ENCODE assay signal across 19 cellular contexts in genomic region chr12:124790650-124791400, GRCh38.
A peak's percentile ranks its signal among the peaks of the same experiment; 100 is the strongest.
DNase-seq lines count a peak whose midpoint lies in the region; FAIRE-seq and TF ChIP-seq lines count a peak whose summit lies in the region.
"Had no signal": no experiment of that assay in that cellular context is flagged by ENCODE, and none has a peak within 500 bp of the region (broad histone marks: within the 10 kb centered on the region; RNA-seq: fewer than 3 reads in every experiment).

No MANE protein-coding gene starts in this region.

- no peak overlapping the region for H2AFZ ChIP-seq in neuronal stem cell (ENCODE audit: low read length)
- H2AFZ ChIP-seq: GM23338 had no signal

- H3K4me3 ChIP-seq in left ventricle myocardium inferior, result no peak overlapping the region
- H3K4me3 ChIP-seq in right atrium auricular region, result no peak overlapping the region
- no peak overlapping the region for H3K4me3 ChIP-seq in neuronal stem cell (ENCODE audit: low read length in 2 of 2)
- no peak overlapping the region for H3K4me3 ChIP-seq in prostate gland
- no peak overlapping the region for H3K4me3 ChIP-seq in HAP-1
- H3K4me3 ChIP-seq: GM23338, SJSA1 had no signal

- in situ Hi-C loops in HAP-1 (cut with MboI; ENCODE audit: low sequenced_read_pairs), result no loop called here

- no peak overlapping the region for H3K14ac ChIP-seq in neuronal stem cell (ENCODE audit: low read length)

- peak overlapping the region; percentile 50 for H3K27ac ChIP-seq in left ventricle myocardium inferior (replicated peaks)
- H3K27ac ChIP-seq in right atrium auricular region, result no peak overlapping the region
- H3K27ac ChIP-seq in neuronal stem cell (replicated peaks; ENCODE audit: low read length), result no peak overlapping the region
- no peak overlapping the region for H3K27ac ChIP-seq in prostate gland
- H3K27ac ChIP-seq: SJSA1 had no signal

- H3K18ac ChIP-seq in neuronal stem cell (ENCODE audit: low read length), result peak overlapping the region; percentile 52

- H2BK12ac ChIP-seq in neuronal stem cell (ENCODE audit: low read length), result no peak overlapping the region

- H3K79me1 ChIP-seq in neuronal stem cell (ENCODE audit: low read depth, low read length), result no peaks in the 10 kb centered on the region

- H3K36me3 ChIP-seq in left ventricle myocardium inferior (peaks cover 9% of the 10 kb centered on the region), right atrium auricular region (no peaks in the 10 kb centered on the region), neuronal stem cell (replicated peaks in 1 of 2; ENCODE audit: control insufficient read depth in 2 of 2, insufficient read depth in 2 of 2, low read length in 2 of 2) (peaks cover 0 to 41% of the 10 kb centered on the region in 2 donors), prostate gland (no peaks in the 10 kb centered on the region), HAP-1 (replicated peaks) (peaks cover 56% of the 10 kb centered on the region)
- H3K36me3 ChIP-seq: SJSA1 had no signal

- H3K4me2 ChIP-seq in neuronal stem cell (ENCODE audit: insufficient read depth, low read length, poor library complexity, severe bottlenecking), result no peak overlapping the region
- H3K4me2 ChIP-seq: GM23338 had no signal

- peak overlapping the region; percentile 57 for H2AK5ac ChIP-seq in neuronal stem cell (ENCODE audit: low read depth, low read length)

- no peak overlapping the region for H3K4ac ChIP-seq in neuronal stem cell (ENCODE audit: low read length)

- TF ChIP-seq POLR2A in prostate gland (IDR thresholded peaks at IDR 0.05) (no peak), H54 (IDR thresholded peaks at IDR 0.05; ENCODE audit: low read depth, low read length) (no peak)

- H2BK120ac ChIP-seq in neuronal stem cell (ENCODE audit: low read depth, low read length), result no peak overlapping the region

- intact Hi-C loops in left ventricle myocardium inferior (cut with micrococcal nuclease) (no loop called here), prostate gland (cut with DNase I) (no loop called here)

- H2BK15ac ChIP-seq in neuronal stem cell (ENCODE audit: low read length), result no peak overlapping the region

- H3K9me3 ChIP-seq in left ventricle myocardium inferior (replicated peaks), result no peaks in the 10 kb centered on the region
- no peaks in the 10 kb centered on the region for H3K9me3 ChIP-seq in right atrium auricular region
- peaks cover 0 to 5% of the 10 kb centered on the region in 2 donors for H3K9me3 ChIP-seq in neuronal stem cell (replicated peaks in 1 of 2; ENCODE audit: control insufficient read depth in 2 of 2, insufficient read depth in 1 of 2, low read depth in 1 of 2, low read length in 2 of 2)
- H3K9me3 ChIP-seq in prostate gland, result no peaks in the 10 kb centered on the region
- H3K9me3 ChIP-seq in HAP-1, result no peaks in the 10 kb centered on the region
- H3K9me3 ChIP-seq: SJSA1 had no signal

- no peak overlapping the region for H4K8ac ChIP-seq in neuronal stem cell (ENCODE audit: low read depth, low read length)

- peak overlapping the region; percentile 66 for H3K9ac ChIP-seq in neuronal stem cell (ENCODE audit: low read depth, low read length, poor library complexity)

- peak overlapping the region; percentile 47 for H3K23ac ChIP-seq in neuronal stem cell (ENCODE audit: low read depth, low read length, poor library complexity)

- H3K27me3 ChIP-seq in left ventricle myocardium inferior (ENCODE audit: low read depth), result no peaks in the 10 kb centered on the region
- no peaks in the 10 kb centered on the region for H3K27me3 ChIP-seq in right atrium auricular region
- no peaks in the 10 kb centered on the region for H3K27me3 ChIP-seq in neuronal stem cell (ENCODE audit: control insufficient read depth in 3 of 3, insufficient read depth in 3 of 3, low read depth in 1 of 3, low read length in 3 of 3)
- H3K27me3 ChIP-seq in prostate gland (replicated peaks; ENCODE audit: insufficient read depth), result no peaks in the 10 kb centered on the region
- H3K27me3 ChIP-seq in HAP-1 (ENCODE audit: low read depth), result no peaks in the 10 kb centered on the region
- H3K27me3 ChIP-seq: SJSA1 had no signal

- H3K4me1 ChIP-seq in left ventricle myocardium inferior, result peaks cover 4% of the 10 kb centered on the region
- H3K4me1 ChIP-seq in right atrium auricular region, result peaks cover 0 to 5% of the 10 kb centered on the region in 2 donors
- peaks cover 3 to 7% of the 10 kb centered on the region in 2 donors for H3K4me1 ChIP-seq in neuronal stem cell (ENCODE audit: control insufficient read depth in 2 of 2, insufficient read depth in 1 of 2, low read depth in 1 of 2, low read length in 2 of 2)
- no peaks in the 10 kb centered on the region for H3K4me1 ChIP-seq in prostate gland (replicated peaks)
- H3K4me1 ChIP-seq in HAP-1, result no peaks in the 10 kb centered on the region

- no peak for DNase-seq in left ventricle myocardium inferior
- no peak for DNase-seq in right atrium auricular region (ENCODE audit: low spot score)
- peak; percentile 67 for DNase-seq in NCI-H1694 (lab: John Stamatoyannopoulos, UW)
- DNase-seq in NCI-H524 treated with DMSO at 0.1 percent for 48 hours (lab: John Stamatoyannopoulos, UW), result peak; percentile 76
- DNase-seq in neuronal stem cell (ENCODE audit: low spot score), result no peak
- DNase-seq in prostate gland (ENCODE audit: low spot score), result no peak
- DNase-seq in H54 (ENCODE audit: insufficient read length, low spot score), result no peak
- DNase-seq in HAP-1 (ENCODE audit: low spot score in 2 of 2), result no peak
- DNase-seq: DND-41, GDM1, HFFc6, KBM-7, NCI-H1048, NCI-H2081 treated with DMSO at 0.1 percent for 48 hours, NCI-H446 treated with DMSO at 0.1 percent for 48 hours, SW 1271 had no signal

- no peak overlapping the region for H4K91ac ChIP-seq in neuronal stem cell (ENCODE audit: low read depth, low read length, poor library complexity)

- TF ChIP-seq CTCF in left ventricle myocardium inferior (IDR thresholded peaks at IDR 0.05; ENCODE audit: borderline replicate concordance) (no peak), right atrium auricular region (IDR thresholded peaks at IDR 0.05) (no peak), prostate gland (IDR thresholded peaks at IDR 0.05) (no peak)

- H2BK5ac ChIP-seq in neuronal stem cell (ENCODE audit: low read length), result no peak overlapping the region

- WGBS in neuronal stem cell (ENCODE audit: extremely low coverage in 2 of 2, insufficient read length in 2 of 2, insufficient replicate concordance in 1 of 2), 2 donors, result no CpG with 5 or more reads among the region's 21 CpGs
- 90% methylated on average over 21 of the region's 21 CpGs for WGBS in prostate gland

- no peak for FAIRE-seq in H54 (lab: Jason Lieb, UNC)
- FAIRE-seq: HTR-8/SVneo had no signal

Comparison
In these comparisons a context has a peak if more than half of its experiments do, and no peak if none do; other contexts are left out.
1. DNase-seq: peak in NCI-H1694 (single experiment) and NCI-H524 treated with DMSO at 0.1 percent for 48 hours (single experiment); none in left ventricle myocardium inferior (single experiment), right atrium auricular region (single experiment), neuronal stem cell (single experiment), prostate gland (single experiment), H54 (single experiment) and HAP-1 (0 of 2).